1 cellular context compared by ENCODE assay signal in the genomic region with DNA sequence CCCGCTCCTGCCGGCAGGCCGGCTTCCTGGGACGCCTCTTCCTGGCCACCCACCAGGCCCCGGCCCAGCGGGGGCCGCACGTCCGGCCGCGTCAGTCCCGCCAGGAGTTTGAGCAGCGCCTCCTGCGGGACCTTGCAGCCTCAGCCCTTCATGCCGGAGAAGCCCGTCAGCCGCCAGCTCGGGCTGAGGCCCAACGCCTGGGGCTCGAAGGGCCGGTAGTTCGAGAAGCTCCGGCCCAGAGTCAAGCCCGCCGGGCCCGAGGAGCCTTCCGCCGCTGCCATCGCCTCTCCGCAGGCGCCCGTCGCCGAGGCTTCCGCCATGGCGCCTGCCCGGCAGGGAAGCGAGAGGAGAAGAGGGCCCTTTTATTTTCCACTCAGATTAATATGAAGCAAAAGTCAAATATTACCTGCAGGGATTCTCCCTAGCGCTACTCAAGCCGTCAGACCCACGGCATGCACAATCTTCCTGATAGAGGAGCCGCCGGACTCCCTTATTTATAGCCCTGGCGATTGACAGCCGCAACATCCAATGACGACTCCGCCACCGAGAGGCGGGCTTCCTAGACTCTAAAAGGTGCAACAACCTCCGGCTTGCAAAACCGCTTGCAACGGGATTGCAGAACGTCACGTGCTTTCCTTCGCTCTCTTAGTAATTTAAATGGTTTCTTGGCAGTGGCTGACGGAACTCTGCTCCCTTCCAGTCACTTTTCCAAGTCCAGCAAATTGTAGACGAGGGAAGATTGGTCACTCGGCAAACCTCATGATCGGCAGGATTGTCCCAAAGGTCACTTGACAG.
TF ChIP-seq lines count a peak whose summit lies in the region.

A gene with protein sequence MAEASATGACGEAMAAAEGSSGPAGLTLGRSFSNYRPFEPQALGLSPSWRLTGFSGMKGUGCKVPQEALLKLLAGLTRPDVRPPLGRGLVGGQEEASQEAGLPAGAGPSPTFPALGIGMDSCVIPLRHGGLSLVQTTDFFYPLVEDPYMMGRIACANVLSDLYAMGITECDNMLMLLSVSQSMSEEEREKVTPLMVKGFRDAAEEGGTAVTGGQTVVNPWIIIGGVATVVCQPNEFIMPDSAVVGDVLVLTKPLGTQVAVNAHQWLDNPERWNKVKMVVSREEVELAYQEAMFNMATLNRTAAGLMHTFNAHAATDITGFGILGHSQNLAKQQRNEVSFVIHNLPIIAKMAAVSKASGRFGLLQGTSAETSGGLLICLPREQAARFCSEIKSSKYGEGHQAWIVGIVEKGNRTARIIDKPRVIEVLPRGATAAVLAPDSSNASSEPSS (minus strand): TSS at position 467 of the 795 bp plus-strand sequence. CDS start 147 bp downstream, at position 320.

TF ChIP-seq in HepG2, 621 proteins besides CTCF, POLR2A, EP300 and RAD21 (continued from another document and continues in another):
- TF ChIP-seq, protein P1, sequence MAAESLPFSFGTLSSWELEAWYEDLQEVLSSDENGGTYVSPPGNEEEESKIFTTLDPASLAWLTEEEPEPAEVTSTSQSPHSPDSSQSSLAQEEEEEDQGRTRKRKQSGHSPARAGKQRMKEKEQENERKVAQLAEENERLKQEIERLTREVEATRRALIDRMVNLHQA (CRISPR knock-in tag; IDR thresholded peaks at IDR 0.05) = peak; percentile 93; the same call in 1 of the 2 replicates
- no peak for TF ChIP-seq JUNB (CRISPR knock-in tag; IDR thresholded peaks at IDR 0.05; ENCODE audit: borderline replicate concordance)
- no peak for TF ChIP-seq GTF3A (CRISPR knock-in tag; conservative IDR thresholded peaks at IDR 0.05)
- TF ChIP-seq ZNF777 (CRISPR knock-in tag; IDR thresholded peaks at IDR 0.05) = no peak
- no peak for TF ChIP-seq ZNF83 (CRISPR knock-in tag; IDR thresholded peaks at IDR 0.05; ENCODE audit: borderline replicate concordance)
- 0 out of 2 replicates have a peak, but pooled peaks have one; percentile 16 for TF ChIP-seq WIZ (CRISPR knock-in tag; IDR thresholded peaks at IDR 0.05)
- TF ChIP-seq MAFK (conservative IDR thresholded peaks at IDR 0.05 in 1 of 2, IDR thresholded peaks at IDR 0.05 in 1 of 2; ENCODE audit: low read length in 2 of 2) = peak in 1 of 2 experiments; percentile 22; a peak in 1 of 4 replicates
- TF ChIP-seq, protein P2, sequence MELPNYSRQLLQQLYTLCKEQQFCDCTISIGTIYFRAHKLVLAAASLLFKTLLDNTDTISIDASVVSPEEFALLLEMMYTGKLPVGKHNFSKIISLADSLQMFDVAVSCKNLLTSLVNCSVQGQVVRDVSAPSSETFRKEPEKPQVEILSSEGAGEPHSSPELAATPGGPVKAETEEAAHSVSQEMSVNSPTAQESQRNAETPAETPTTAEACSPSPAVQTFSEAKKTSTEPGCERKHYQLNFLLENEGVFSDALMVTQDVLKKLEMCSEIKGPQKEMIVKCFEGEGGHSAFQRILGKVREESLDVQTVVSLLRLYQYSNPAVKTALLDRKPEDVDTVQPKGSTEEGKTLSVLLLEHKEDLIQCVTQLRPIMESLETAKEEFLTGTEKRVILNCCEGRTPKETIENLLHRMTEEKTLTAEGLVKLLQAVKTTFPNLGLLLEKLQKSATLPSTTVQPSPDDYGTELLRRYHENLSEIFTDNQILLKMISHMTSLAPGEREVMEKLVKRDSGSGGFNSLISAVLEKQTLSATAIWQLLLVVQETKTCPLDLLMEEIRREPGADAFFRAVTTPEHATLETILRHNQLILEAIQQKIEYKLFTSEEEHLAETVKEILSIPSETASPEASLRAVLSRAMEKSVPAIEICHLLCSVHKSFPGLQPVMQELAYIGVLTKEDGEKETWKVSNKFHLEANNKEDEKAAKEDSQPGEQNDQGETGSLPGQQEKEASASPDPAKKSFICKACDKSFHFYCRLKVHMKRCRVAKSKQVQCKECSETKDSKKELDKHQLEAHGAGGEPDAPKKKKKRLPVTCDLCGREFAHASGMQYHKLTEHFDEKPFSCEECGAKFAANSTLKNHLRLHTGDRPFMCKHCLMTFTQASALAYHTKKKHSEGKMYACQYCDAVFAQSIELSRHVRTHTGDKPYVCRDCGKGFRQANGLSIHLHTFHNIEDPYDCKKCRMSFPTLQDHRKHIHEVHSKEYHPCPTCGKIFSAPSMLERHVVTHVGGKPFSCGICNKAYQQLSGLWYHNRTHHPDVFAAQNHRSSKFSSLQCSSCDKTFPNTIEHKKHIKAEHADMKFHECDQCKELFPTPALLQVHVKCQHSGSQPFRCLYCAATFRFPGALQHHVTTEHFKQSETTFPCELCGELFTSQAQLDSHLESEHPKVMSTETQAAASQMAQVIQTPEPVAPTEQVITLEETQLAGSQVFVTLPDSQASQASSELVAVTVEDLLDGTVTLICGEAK (IDR thresholded peaks at IDR 0.05) = no peak
- TF ChIP-seq, protein P2 (CRISPR knock-in tag; IDR thresholded peaks at IDR 0.05) = 0 out of 2 replicates have a peak, but pooled peaks have one; percentile 29
- TF ChIP-seq HOXA9 (CRISPR knock-in tag; IDR thresholded peaks at IDR 0.05; ENCODE audit: borderline replicate concordance) = no peak; the same call in 1 of the 2 replicates
- TF ChIP-seq MTA1 (CRISPR knock-in tag; IDR thresholded peaks at IDR 0.05; ENCODE audit: borderline replicate concordance) = no peak
- TF ChIP-seq, protein P3, sequence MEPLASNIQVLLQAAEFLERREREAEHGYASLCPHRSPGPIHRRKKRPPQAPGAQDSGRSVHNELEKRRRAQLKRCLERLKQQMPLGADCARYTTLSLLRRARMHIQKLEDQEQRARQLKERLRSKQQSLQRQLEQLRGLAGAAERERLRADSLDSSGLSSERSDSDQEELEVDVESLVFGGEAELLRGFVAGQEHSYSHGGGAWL (CRISPR knock-in tag; IDR thresholded peaks at IDR 0.05) = no peak
- TF ChIP-seq PAWR (CRISPR knock-in tag; IDR thresholded peaks at IDR 0.05; ENCODE audit: borderline replicate concordance) = no peak
- TF ChIP-seq ZNF12 (CRISPR knock-in tag; IDR thresholded peaks at IDR 0.05) = no peak
- TF ChIP-seq, protein P4, sequence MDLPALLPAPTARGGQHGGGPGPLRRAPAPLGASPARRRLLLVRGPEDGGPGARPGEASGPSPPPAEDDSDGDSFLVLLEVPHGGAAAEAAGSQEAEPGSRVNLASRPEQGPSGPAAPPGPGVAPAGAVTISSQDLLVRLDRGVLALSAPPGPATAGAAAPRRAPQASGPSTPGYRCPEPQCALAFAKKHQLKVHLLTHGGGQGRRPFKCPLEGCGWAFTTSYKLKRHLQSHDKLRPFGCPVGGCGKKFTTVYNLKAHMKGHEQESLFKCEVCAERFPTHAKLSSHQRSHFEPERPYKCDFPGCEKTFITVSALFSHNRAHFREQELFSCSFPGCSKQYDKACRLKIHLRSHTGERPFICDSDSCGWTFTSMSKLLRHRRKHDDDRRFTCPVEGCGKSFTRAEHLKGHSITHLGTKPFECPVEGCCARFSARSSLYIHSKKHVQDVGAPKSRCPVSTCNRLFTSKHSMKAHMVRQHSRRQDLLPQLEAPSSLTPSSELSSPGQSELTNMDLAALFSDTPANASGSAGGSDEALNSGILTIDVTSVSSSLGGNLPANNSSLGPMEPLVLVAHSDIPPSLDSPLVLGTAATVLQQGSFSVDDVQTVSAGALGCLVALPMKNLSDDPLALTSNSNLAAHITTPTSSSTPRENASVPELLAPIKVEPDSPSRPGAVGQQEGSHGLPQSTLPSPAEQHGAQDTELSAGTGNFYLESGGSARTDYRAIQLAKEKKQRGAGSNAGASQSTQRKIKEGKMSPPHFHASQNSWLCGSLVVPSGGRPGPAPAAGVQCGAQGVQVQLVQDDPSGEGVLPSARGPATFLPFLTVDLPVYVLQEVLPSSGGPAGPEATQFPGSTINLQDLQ (CRISPR knock-in tag; IDR thresholded peaks at IDR 0.05) = no peak; the same call in 1 of the 2 replicates
- peak; percentile 91 for TF ChIP-seq TAF15 (IDR thresholded peaks at IDR 0.05; ENCODE audit: low read depth, low read length, poor library complexity, severe bottlenecking)
- peak; percentile 71 for TF ChIP-seq GATAD1 (CRISPR knock-in tag; IDR thresholded peaks at IDR 0.05)
- no peak for TF ChIP-seq HNRNPK (IDR thresholded peaks at IDR 0.05; ENCODE audit: low read depth, low read length, poor library complexity, severe bottlenecking)
- TF ChIP-seq ZFP90 (CRISPR knock-in tag; IDR thresholded peaks at IDR 0.05; ENCODE audit: borderline replicate concordance) = no peak
- no peak for TF ChIP-seq ZNF530 (CRISPR knock-in tag; IDR thresholded peaks at IDR 0.05; ENCODE audit: low read depth)
- TF ChIP-seq ZNF678 (CRISPR knock-in tag; IDR thresholded peaks at IDR 0.05) = no peak
- TF ChIP-seq ZNF75D (CRISPR knock-in tag; IDR thresholded peaks at IDR 0.05; ENCODE audit: borderline replicate concordance) = no peak
- 0 out of 2 replicates have a peak, but pooled peaks have one; percentile 43 for TF ChIP-seq RBAK (CRISPR knock-in tag; IDR thresholded peaks at IDR 0.05)
- no peak for TF ChIP-seq HNRNPUL1 (IDR thresholded peaks at IDR 0.05; ENCODE audit: low read depth, low read length)
- TF ChIP-seq ZNF788 (CRISPR knock-in tag; IDR thresholded peaks at IDR 0.05; ENCODE audit: borderline replicate concordance) = peak; percentile 21
- TF ChIP-seq, protein P5, sequence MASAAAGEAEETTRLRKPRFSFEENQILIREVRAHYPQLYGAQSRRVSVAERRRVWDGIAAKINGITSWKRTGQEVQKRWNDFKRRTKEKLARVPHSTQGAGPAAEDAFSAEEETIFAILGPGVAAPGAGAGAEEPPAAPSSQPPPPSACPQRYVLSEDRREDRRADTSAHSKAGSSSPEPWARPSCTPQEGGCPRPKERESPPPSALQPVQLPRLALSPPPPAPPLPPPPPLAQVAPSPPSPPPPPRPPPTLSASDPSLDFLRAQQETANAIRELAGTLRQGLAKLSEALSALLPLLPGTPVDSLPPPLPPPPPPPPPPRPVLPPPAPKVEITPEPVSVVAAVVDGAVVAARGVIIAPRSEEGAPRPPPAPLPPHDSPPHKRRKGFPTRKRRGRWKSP (CRISPR knock-in tag; IDR thresholded peaks at IDR 0.05) = peak; percentile 67
- TF ChIP-seq ZNF775 (CRISPR knock-in tag; IDR thresholded peaks at IDR 0.05; ENCODE audit: borderline replicate concordance) = 0 out of 2 replicates have a peak, but pooled peaks have one; percentile 40
- TF ChIP-seq SRSF9 (IDR thresholded peaks at IDR 0.05; ENCODE audit: borderline replicate concordance, insufficient read depth, low read depth, low read length, poor library complexity, severe bottlenecking) = no peak
- peak; percentile 57 for TF ChIP-seq TOE1 (CRISPR knock-in tag; IDR thresholded peaks at IDR 0.05)
- TF ChIP-seq, protein P6, sequence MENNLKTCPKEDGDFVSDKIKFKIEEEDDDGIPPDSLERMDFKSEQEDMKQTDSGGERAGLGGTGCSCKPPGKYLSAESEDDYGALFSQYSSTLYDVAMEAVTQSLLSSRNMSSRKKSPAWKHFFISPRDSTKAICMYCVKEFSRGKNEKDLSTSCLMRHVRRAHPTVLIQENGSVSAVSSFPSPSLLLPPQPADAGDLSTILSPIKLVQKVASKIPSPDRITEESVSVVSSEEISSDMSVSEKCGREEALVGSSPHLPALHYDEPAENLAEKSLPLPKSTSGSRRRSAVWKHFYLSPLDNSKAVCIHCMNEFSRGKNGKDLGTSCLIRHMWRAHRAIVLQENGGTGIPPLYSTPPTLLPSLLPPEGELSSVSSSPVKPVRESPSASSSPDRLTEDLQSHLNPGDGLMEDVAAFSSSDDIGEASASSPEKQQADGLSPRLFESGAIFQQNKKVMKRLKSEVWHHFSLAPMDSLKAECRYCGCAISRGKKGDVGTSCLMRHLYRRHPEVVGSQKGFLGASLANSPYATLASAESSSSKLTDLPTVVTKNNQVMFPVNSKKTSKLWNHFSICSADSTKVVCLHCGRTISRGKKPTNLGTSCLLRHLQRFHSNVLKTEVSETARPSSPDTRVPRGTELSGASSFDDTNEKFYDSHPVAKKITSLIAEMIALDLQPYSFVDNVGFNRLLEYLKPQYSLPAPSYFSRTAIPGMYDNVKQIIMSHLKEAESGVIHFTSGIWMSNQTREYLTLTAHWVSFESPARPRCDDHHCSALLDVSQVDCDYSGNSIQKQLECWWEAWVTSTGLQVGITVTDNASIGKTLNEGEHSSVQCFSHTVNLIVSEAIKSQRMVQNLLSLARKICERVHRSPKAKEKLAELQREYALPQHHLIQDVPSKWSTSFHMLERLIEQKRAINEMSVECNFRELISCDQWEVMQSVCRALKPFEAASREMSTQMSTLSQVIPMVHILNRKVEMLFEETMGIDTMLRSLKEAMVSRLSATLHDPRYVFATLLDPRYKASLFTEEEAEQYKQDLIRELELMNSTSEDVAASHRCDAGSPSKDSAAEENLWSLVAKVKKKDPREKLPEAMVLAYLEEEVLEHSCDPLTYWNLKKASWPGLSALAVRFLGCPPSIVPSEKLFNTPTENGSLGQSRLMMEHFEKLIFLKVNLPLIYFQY (CRISPR knock-in tag; IDR thresholded peaks at IDR 0.05; ENCODE audit: borderline replicate concordance) = no peak
- TF ChIP-seq ZIK1 (CRISPR knock-in tag; IDR thresholded peaks at IDR 0.05; ENCODE audit: borderline replicate concordance, low read depth) = peak; percentile 56; the same call in 1 of the 2 replicates
